In genomic region chr16:30446203-30446595, GRCh38 we compare ENCODE assay signal across 9 cellular contexts. TPM values are rescaled to one million over a fixed set of nuclear protein-coding genes. Genes with fewer than 3 reads are reported as not detected.
DNase-seq lines count a peak whose midpoint lies in the region; ATAC-seq and TF ChIP-seq lines count a peak whose summit lies in the region.
"Had no signal": no experiment of that assay in that cellular context is flagged by ENCODE, and none has a peak within 500 bp of the region (broad histone marks: within the 10 kb centered on the region; RNA-seq: fewer than 3 reads in every experiment).

No MANE protein-coding gene starts in this region.

- H3K4me3 ChIP-seq in adipocyte (ENCODE audit: low read length): peak overlapping the region; percentile 91
- peak overlapping the region; percentile 77 to 84 for H3K4me3 ChIP-seq in left lung
- peak overlapping the region; percentile 82 for H3K4me3 ChIP-seq in thoracic aorta

- no peaks in the 10 kb centered on the region for H3K27me3 Mint-ChIP-seq in activated CD4-positive, alpha-beta T cell treated with anti-CD3 and anti-CD28 coated beads, Interleukin-2, amount 10 ng/mL, durations not matched to agents 7 days and 5 days

- DNase-seq in activated CD4-positive, alpha-beta T cell treated with anti-CD3 and anti-CD28 coated beads, Interleukin-2, amount 10 ng/mL, durations not matched to agents 7 days and 5 days: no peak
- no peak for DNase-seq in activated CD4-positive, alpha-beta T cell treated with anti-CD3 and anti-CD28 coated beads for 48 hours
- no peak for DNase-seq in adipocyte (ENCODE audit: low read depth)
- no peak for DNase-seq in left lung
- DNase-seq in thoracic aorta (ENCODE audit: low spot score): no peak
- DNase-seq in DMS114 treated with DMSO at 0.1 percent for 48 hours (lab: John Stamatoyannopoulos, UW; ENCODE audit: unreplicated experiment): no peak
- DNase-seq in mesenteric fat pad (ENCODE audit: low spot score): no peak

- TF ChIP-seq CTCF in left lung (IDR thresholded peaks at IDR 0.05) (no peak), thoracic aorta (IDR thresholded peaks at IDR 0.05) (no peak)

- CTCF ChIA-PET in activated CD4-positive, alpha-beta T cell treated with anti-CD3 and anti-CD28 coated beads, Interleukin-2, amount 10 ng/mL, durations not matched to agents 7 days and 5 days (lab: Charles Lee): interaction anchor here (1.1 to 1.8 kb wide), 2 partner anchors 10 to 12 kb away, joined by 3 to 5 read pairs; no protein-coding TSS in a partner anchor

- no peaks in the 10 kb centered on the region for H3K9me3 ChIP-seq in adipocyte (ENCODE audit: control insufficient read depth, low read length)
- H3K9me3 ChIP-seq in left lung: no peaks in the 10 kb centered on the region
- no peaks in the 10 kb centered on the region for H3K9me3 ChIP-seq in thoracic aorta

- H3K9me3 Mint-ChIP-seq in activated CD4-positive, alpha-beta T cell treated with anti-CD3 and anti-CD28 coated beads, Interleukin-2, amount 10 ng/mL, durations not matched to agents 7 days and 5 days: no peaks in the 10 kb centered on the region

- peaks cover 15% of the 10 kb centered on the region for H3K36me3 ChIP-seq in adipocyte (ENCODE audit: control insufficient read depth, insufficient read depth, low read length, severe bottlenecking)
- H3K36me3 ChIP-seq in left lung: peaks cover 0 to 13% of the 10 kb centered on the region in 2 donors
- no peaks in the 10 kb centered on the region for H3K36me3 ChIP-seq in thoracic aorta

- intact Hi-C loops in left lung (cut with DNase I): no loop called here

- peaks cover 32% of the 10 kb centered on the region for H3K36me3 Mint-ChIP-seq in activated CD4-positive, alpha-beta T cell treated with anti-CD3 and anti-CD28 coated beads, Interleukin-2, amount 10 ng/mL, durations not matched to agents 7 days and 5 days (ENCODE audit: low read depth)

- peak overlapping the region; percentile 88 for H3K4me3 Mint-ChIP-seq in activated CD4-positive, alpha-beta T cell treated with anti-CD3 and anti-CD28 coated beads, Interleukin-2, amount 10 ng/mL, durations not matched to agents 7 days and 5 days

- POLR2A ChIA-PET in activated CD4-positive, alpha-beta T cell treated with anti-CD3 and anti-CD28 coated beads, Interleukin-2, amount 10 ng/mL, durations not matched to agents 7 days and 5 days (lab: Charles Lee): no interaction called here

- peaks cover 65% of the 10 kb centered on the region for H3K4me1 Mint-ChIP-seq in activated CD4-positive, alpha-beta T cell treated with anti-CD3 and anti-CD28 coated beads, Interleukin-2, amount 10 ng/mL, durations not matched to agents 7 days and 5 days

- no peaks in the 10 kb centered on the region for H3K27me3 ChIP-seq in adipocyte (replicated peaks; ENCODE audit: control insufficient read depth, insufficient read depth, low read length)
- no peaks in the 10 kb centered on the region for H3K27me3 ChIP-seq in left lung
- no peaks in the 10 kb centered on the region for H3K27me3 ChIP-seq in thoracic aorta (replicated peaks; ENCODE audit: insufficient read depth)

- H3K27ac Mint-ChIP-seq in activated CD4-positive, alpha-beta T cell treated with anti-CD3 and anti-CD28 coated beads, Interleukin-2, amount 10 ng/mL, durations not matched to agents 7 days and 5 days: peak overlapping the region; percentile 94

- H3K4me1 ChIP-seq in adipocyte (ENCODE audit: control insufficient read depth, insufficient read depth, low read length): peaks cover 25% of the 10 kb centered on the region
- H3K4me1 ChIP-seq in left lung: peaks cover 7 to 36% of the 10 kb centered on the region in 2 donors
- peaks cover 9 to 20% of the 10 kb centered on the region in 2 donors for H3K4me1 ChIP-seq in thoracic aorta (ENCODE audit: control insufficient read depth in 1 of 2, low read depth in 2 of 2)

- H3K27ac ChIP-seq in left lung: peak overlapping the region; percentile 93 to 98
- H3K27ac ChIP-seq in thoracic aorta: peak overlapping the region; percentile 85 to 88

- H3K9ac ChIP-seq in adipocyte (ENCODE audit: low read length): peak overlapping the region; percentile 98

- no peak for ATAC-seq in left lung
- no peak for ATAC-seq in thoracic aorta (ENCODE audit: insufficient number of reproducible peaks, low FRiP score, low read depth)
- no peak for ATAC-seq in GM18498 (IDR thresholded peaks at IDR 0.05; ENCODE audit: unreplicated experiment)

RNA-seq across cellular contexts. Expression of gene SEPHS2, which starts 0.5 kb away (rescaled TPM):
- 10 to 100 TPM; 52.2 to 58.9 TPM for total RNA-seq in activated CD4-positive, alpha-beta T cell treated with anti-CD3 and anti-CD28 coated beads, Interleukin-2, amount 10 ng/mL, durations not matched to agents 7 days and 5 days
- 10 to 100 TPM; 50.3 to 64.0 TPM for total RNA-seq in left lung
- total RNA-seq in thoracic aorta: 10 to 100 TPM; 18.1 to 30.3 TPM
- total RNA-seq in mesenteric fat pad: 48.4 TPM

RNA-seq across cellular contexts. Expression of gene DCTPP1, which starts 16.4 kb away (rescaled TPM):
- total RNA-seq in activated CD4-positive, alpha-beta T cell treated with anti-CD3 and anti-CD28 coated beads, Interleukin-2, amount 10 ng/mL, durations not matched to agents 7 days and 5 days: 10 to 100 TPM; 48.4 to 51.4 TPM
- total RNA-seq in left lung (10 to 100 TPM; 26.2 to 37.4 TPM), thoracic aorta (10 to 100 TPM; 16.7 to 24.0 TPM), mesenteric fat pad (26.8 TPM)

RNA-seq across cellular contexts. Expression of gene ITGAL, which starts 26.3 kb away (rescaled TPM):
- total RNA-seq in activated CD4-positive, alpha-beta T cell treated with anti-CD3 and anti-CD28 coated beads, Interleukin-2, amount 10 ng/mL, durations not matched to agents 7 days and 5 days: 100 to 1,000 TPM; 521 to 598 TPM
- 10 to 100 TPM; 19.9 to 60.2 TPM for total RNA-seq in left lung
- total RNA-seq in thoracic aorta: 1 to 10 TPM; 3.2 to 5.4 TPM
- total RNA-seq in mesenteric fat pad: 6.8 TPM
- total RNA-seq: LHCN-M2 had no signal

RNA-seq across cellular contexts. Expression of gene ZNF771, which starts 38.8 kb away (rescaled TPM):
- total RNA-seq in activated CD4-positive, alpha-beta T cell treated with anti-CD3 and anti-CD28 coated beads, Interleukin-2, amount 10 ng/mL, durations not matched to agents 7 days and 5 days: 1 to 10 TPM; 3.4 to 3.7 TPM
- total RNA-seq in left lung: 1 to 10 TPM; 6.0 to 8.5 TPM
- total RNA-seq in thoracic aorta: 10 to 100 TPM; 21.8 to 25.7 TPM
- total RNA-seq in mesenteric fat pad: 6.3 TPM

RNA-seq across cellular contexts. Expression of gene ZNF48, which starts 51.0 kb away (rescaled TPM):
- 10 to 100 TPM; 13.7 to 13.9 TPM for total RNA-seq in activated CD4-positive, alpha-beta T cell treated with anti-CD3 and anti-CD28 coated beads, Interleukin-2, amount 10 ng/mL, durations not matched to agents 7 days and 5 days
- total RNA-seq in left lung (1 to 10 TPM; 7.0 TPM), thoracic aorta (10 to 100 TPM; 10.9 to 11.1 TPM), mesenteric fat pad (5.3 TPM)

Comparison
In these comparisons a context has a peak if more than half of its experiments do, and no peak if none do; other contexts are left out.
1. RNA of gene ITGAL, which starts 26.3 kb away (total RNA-seq): 521 to 598 TPM in activated CD4-positive, alpha-beta T cell treated with anti-CD3 and anti-CD28 coated beads, Interleukin-2, amount 10 ng/mL, durations not matched to agents 7 days and 5 days; 19.9 to 60.2 TPM in left lung, 6.8 TPM in mesenteric fat pad (single experiment) and 3.2 to 5.4 TPM in thoracic aorta; every median in the first group is over 4 times any median in the second.
2. Peak in every context shown above with its lines, with median percentiles within 50 percentile points of each other: H3K4me3 ChIP-seq.